In the genomic region with DNA sequence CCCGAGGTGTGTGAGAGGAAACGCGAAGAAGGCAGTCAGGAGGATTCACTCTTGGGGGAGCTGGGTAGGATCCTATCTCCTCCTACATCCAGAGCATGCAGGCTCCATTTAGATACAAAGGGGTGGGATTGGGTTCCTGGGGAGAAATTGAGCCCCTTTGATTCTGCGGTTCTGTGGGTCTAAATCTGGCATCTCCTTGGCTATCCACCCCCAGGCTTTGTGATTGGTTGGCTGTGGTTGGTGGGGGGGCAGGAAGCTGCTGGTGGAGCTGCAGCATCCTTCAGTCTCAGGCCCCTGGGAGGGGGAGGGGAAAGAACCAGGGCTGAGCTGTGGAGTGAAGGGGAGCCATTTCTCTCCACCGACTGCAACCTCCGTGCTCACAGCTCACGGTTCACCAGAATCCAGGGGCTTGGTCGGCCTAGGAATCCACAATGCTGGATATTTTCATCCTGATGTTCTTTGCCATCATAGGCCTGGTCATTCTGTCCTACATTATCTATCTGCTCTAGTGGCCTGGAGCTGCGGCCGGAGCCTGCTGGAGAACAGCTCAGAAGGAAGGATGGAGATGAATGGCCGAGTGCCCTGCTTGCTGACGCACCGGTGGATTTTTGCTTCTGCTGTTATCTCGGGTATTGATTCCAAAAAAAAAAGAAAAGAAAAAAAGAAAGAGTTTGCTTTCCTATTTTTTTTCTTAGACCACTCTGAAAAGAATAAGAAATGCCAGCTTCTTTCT, we compare ENCODE assay signal across 8 cellular contexts.
DNase-seq lines count a peak whose midpoint lies in the region; ATAC-seq, FAIRE-seq and TF ChIP-seq lines count a peak whose summit lies in the region.

LASP1NB (plus strand) TSS at position 352 of the 733 bp plus-strand sequence.

- peak within 1 kb of the TSS; percentile 8 for H3K4me3 Mint-ChIP-seq in activated T-helper 17 cell treated with anti-CD3 and anti-CD28 coated beads, Interleukin-2, amount 50 U/mL, for 72 hours

- no peak for DNase-seq in HTR-8/SVneo (ENCODE audit: insufficient read length, low spot score)
- peak; percentile 37 to 49 for DNase-seq in stimulated activated CD8-positive, alpha-beta memory T cell treated with anti-CD3 and anti-CD28 coated beads, Interleukin-15, amount 100 ng/mL, for 48 hours (ENCODE audit: low read depth in 2 of 2)
- DNase-seq in gastrocnemius medialis: no peak

- TF ChIP-seq POLR2A in gastrocnemius medialis (IDR thresholded peaks at IDR 0.05): no peak

- in situ Hi-C loops in gastrocnemius medialis (cut with MboI; ENCODE audit: low sequenced_read_pairs in 4 of 4): no loop called here

- no peaks in the 10 kb centered on the region for H3K9me3 Mint-ChIP-seq in activated T-helper 17 cell treated with anti-CD3 and anti-CD28 coated beads, Interleukin-2, amount 50 U/mL, for 72 hours

- H3K4me1 ChIP-seq in gastrocnemius medialis: peaks cover 23 to 24% of the 10 kb centered on the region in 2 donors

- H3K36me3 Mint-ChIP-seq in activated T-helper 17 cell treated with anti-CD3 and anti-CD28 coated beads, Interleukin-2, amount 50 U/mL, for 72 hours (ENCODE audit: low read depth): peaks cover 5% of the 10 kb centered on the region

- H3K27ac ChIP-seq in gastrocnemius medialis: no peak within 1 kb of the TSS

- ATAC-seq in activated T-helper 17 cell treated with anti-CD3 and anti-CD28 coated beads, Interleukin-2, amount 50 U/mL, for 72 hours (replicated peaks): no peak
- ATAC-seq in HG02840 (IDR thresholded peaks at IDR 0.05; ENCODE audit: low FRiP score, unreplicated experiment): no peak
- ATAC-seq in GM21390 (IDR thresholded peaks at IDR 0.05; ENCODE audit: unreplicated experiment): no peak
- ATAC-seq in gastrocnemius medialis: no peak
- no peak for ATAC-seq in GM18870 (IDR thresholded peaks at IDR 0.05; ENCODE audit: unreplicated experiment)

- no peaks in the 10 kb centered on the region for H3K9me3 ChIP-seq in gastrocnemius medialis

- no peaks in the 10 kb centered on the region for H3K27me3 Mint-ChIP-seq in activated T-helper 17 cell treated with anti-CD3 and anti-CD28 coated beads, Interleukin-2, amount 50 U/mL, for 72 hours

- peaks cover 27% of the 10 kb centered on the region for H3K4me1 Mint-ChIP-seq in activated T-helper 17 cell treated with anti-CD3 and anti-CD28 coated beads, Interleukin-2, amount 50 U/mL, for 72 hours

- peak; percentile 31 for FAIRE-seq in HTR-8/SVneo (lab: Jason Lieb, UNC)

- intact Hi-C loops in gastrocnemius medialis (cut with DNase I; ENCODE audit: low total_unique reads): no loop called here

- H3K36me3 ChIP-seq in gastrocnemius medialis: no peaks in the 10 kb centered on the region

- H3K27me3 ChIP-seq in gastrocnemius medialis: no peaks in the 10 kb centered on the region

- H3K4me3 ChIP-seq in iPS-11a (ENCODE audit: low read depth, low read length): peak within 1 kb of the TSS; percentile 28
- no peak within 1 kb of the TSS for H3K4me3 ChIP-seq in gastrocnemius medialis

- no peak for TF ChIP-seq CTCF in gastrocnemius medialis (IDR thresholded peaks at IDR 0.05 in 4 of 5, conservative IDR thresholded peaks at IDR 0.05 in 1 of 5)

- no peak within 1 kb of the TSS for H3K27ac Mint-ChIP-seq in activated T-helper 17 cell treated with anti-CD3 and anti-CD28 coated beads, Interleukin-2, amount 50 U/mL, for 72 hours

Comparison
In these comparisons a context has a peak if more than half of its experiments do, and no peak if none do; other contexts are left out.
1. DNase-seq: peak in stimulated activated CD8-positive, alpha-beta memory T cell treated with anti-CD3 and anti-CD28 coated beads, Interleukin-15, amount 100 ng/mL, for 48 hours (2 of 2); none in HTR-8/SVneo (single experiment) and gastrocnemius medialis (0 of 2).